1 cellular context compared by ENCODE assay signal in genomic region chr5:93576994-93577575, GRCh38.
TF ChIP-seq lines count a peak whose summit lies in the region.

No MANE protein-coding gene starts in this region.

TF ChIP-seq in GM23338, 12 proteins besides CTCF, POLR2A, EP300 and RAD21 (continued from another document):
- TF ChIP-seq ZNF462 (CRISPR knock-in tag; IDR thresholded peaks at IDR 0.05) (no peak), JUNB (IDR thresholded peaks at IDR 0.05; ENCODE audit: unreplicated experiment) (no peak), ETS1 (IDR thresholded peaks at IDR 0.05) (no peak), CREB1 (CRISPR knock-in tag; IDR thresholded peaks at IDR 0.05; ENCODE audit: low read depth) (no peak), ZNF331 (CRISPR knock-in tag; IDR thresholded peaks at IDR 0.05; ENCODE audit: low read depth) (no peak), EZH2 (IDR thresholded peaks at IDR 0.05; ENCODE audit: low read depth, unreplicated experiment) (peak; percentile 74), STAT1 (IDR thresholded peaks at IDR 0.05; ENCODE audit: unreplicated experiment) (no peak), EZH2phosphoT487 (IDR thresholded peaks at IDR 0.05; ENCODE audit: unreplicated experiment) (peak; percentile 49), REST (IDR thresholded peaks at IDR 0.05; ENCODE audit: unreplicated experiment) (no peak), POLR2AphosphoS5 (IDR thresholded peaks at IDR 0.05; ENCODE audit: low read depth) (no peak), ZNF114 (CRISPR knock-in tag; IDR thresholded peaks at IDR 0.05) (no peak)
